In the genomic region with DNA sequence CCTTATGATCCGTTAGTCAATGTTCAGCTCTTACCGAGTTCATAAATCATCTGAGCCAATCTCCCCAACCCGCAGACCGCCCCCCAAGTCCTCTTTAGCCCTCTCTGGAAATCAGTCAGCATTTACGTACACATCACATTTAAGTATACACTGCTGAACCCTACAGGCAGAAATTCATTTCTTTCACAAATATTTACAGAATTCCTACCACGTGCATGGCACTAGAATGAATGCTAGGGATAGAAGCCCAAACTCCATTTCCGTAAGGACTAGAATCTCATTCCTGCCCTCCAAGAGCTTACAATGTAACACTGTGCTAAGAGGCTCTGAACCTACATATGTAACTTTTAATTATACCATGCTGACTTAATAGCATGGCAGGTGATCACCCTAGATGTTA, we compare ENCODE assay signal across 9 cellular contexts. TPM values are rescaled to one million over a fixed set of nuclear protein-coding genes. Genes with fewer than 3 reads are reported as not detected.
DNase-seq lines count a peak whose midpoint lies in the region; ATAC-seq, FAIRE-seq and TF ChIP-seq lines count a peak whose summit lies in the region.
"Had no signal": no experiment of that assay in that cellular context is flagged by ENCODE, and none has a peak within 500 bp of the region (broad histone marks: within the 10 kb centered on the region; RNA-seq: fewer than 3 reads in every experiment).

No MANE protein-coding gene starts in this region.

- ATAC-seq in A549 (peak in 1 of 2 experiments; percentile 1; a peak in 1 of 6 replicates), lower lobe of right lung (no peak), GM21447 (IDR thresholded peaks at IDR 0.05; ENCODE audit: unreplicated experiment) (no peak)

- no peak for TF ChIP-seq POLR2A in A549 (IDR thresholded peaks at IDR 0.05; ENCODE audit: low read length)

- peak in 1 of 2 experiments; percentile 48 for DNase-seq in A549 (ENCODE audit: low read depth in 1 of 2, low spot score in 1 of 2)
- DNase-seq in HCEC 1CT, result peak; percentile 45
- no peak for DNase-seq in ascending aorta (ENCODE audit: low spot score in 2 of 2)
- no peak for DNase-seq in lower lobe of right lung
- no peak for DNase-seq in NCI-H524 (lab: John Stamatoyannopoulos, UW)
- no peak for DNase-seq in NCI-H748 treated with DMSO at 0.1 percent for 48 hours (lab: John Stamatoyannopoulos, UW)
- no peak for DNase-seq in stimulated activated naive CD4-positive, alpha-beta T cell (lab: John Stamatoyannopoulos, UW)
- DNase-seq: SHP77 treated with DMSO at 0.1 percent for 48 hours had no signal

- CTCF ChIA-PET in A549 (lab: Yijun Ruan, JAX), result interaction anchor here (0.6 to 2.0 kb wide), 7 partner anchors 9 to 253 kb away, joined by 3 to 9 read pairs (median 5); no protein-coding TSS in a partner anchor

- H3K4me2 ChIP-seq in A549, result peak overlapping the region; percentile 94

- peak overlapping the region; percentile 64 for H3K4me3 ChIP-seq in A549
- peak overlapping the region; percentile 55 to 78 for H3K4me3 ChIP-seq in ascending aorta
- peak overlapping the region; percentile 89 for H3K4me3 ChIP-seq in lower lobe of right lung

- intact Hi-C loops in ascending aorta (cut with DNase I) (no loop called here), lower lobe of right lung (cut with DNase I) (no loop called here)

- no peak for FAIRE-seq in A549 (lab: Jason Lieb, UNC)

- H3K27me3 ChIP-seq in ascending aorta (no peaks in the 10 kb centered on the region), lower lobe of right lung (ENCODE audit: low read depth) (no peaks in the 10 kb centered on the region)

- POLR2A ChIA-PET in A549 (lab: Yijun Ruan, JAX), result no interaction called here

- WGBS in A549 (ENCODE audit: missing lambda C conversion rate), result 2% methylated on average over 7 of the region's 7 CpGs

- H3K36me3 ChIP-seq in ascending aorta (peaks cover 8 to 16% of the 10 kb centered on the region in 2 donors), lower lobe of right lung (peaks cover 23% of the 10 kb centered on the region)

- TF ChIP-seq CTCF in A549 (IDR thresholded peaks at IDR 0.05), result no peak
- TF ChIP-seq CTCF in ascending aorta (IDR thresholded peaks at IDR 0.05), result no peak
- no peak for TF ChIP-seq CTCF in lower lobe of right lung (IDR thresholded peaks at IDR 0.05)

- no peak for TF ChIP-seq EP300 in A549 (IDR thresholded peaks at IDR 0.05)

- TF ChIP-seq RAD21 in A549 (conservative IDR thresholded peaks at IDR 0.05 in 1 of 2, IDR thresholded peaks at IDR 0.05 in 1 of 2), result no peak

- H3K9me3 ChIP-seq in A549, result no peaks in the 10 kb centered on the region
- no peaks in the 10 kb centered on the region for H3K9me3 ChIP-seq in ascending aorta
- H3K9me3 ChIP-seq in lower lobe of right lung, result no peaks in the 10 kb centered on the region

- H3K4me1 ChIP-seq in A549 (peaks cover 52% of the 10 kb centered on the region), ascending aorta (peaks cover 0 to 53% of the 10 kb centered on the region in 2 donors), lower lobe of right lung (peaks cover 55% of the 10 kb centered on the region)

- H3K27ac ChIP-seq in A549 (peak overlapping the region; percentile 74 to 98), ascending aorta (peak overlapping the region; percentile 91 to 96), lower lobe of right lung (no peak overlapping the region)

TF ChIP-seq in A549, 52 proteins besides CTCF, POLR2A, EP300 and RAD21:
- TF ChIP-seq ESRRA (IDR thresholded peaks at IDR 0.05; ENCODE audit: borderline replicate concordance, low read length), result no peak
- TF ChIP-seq, protein P1, sequence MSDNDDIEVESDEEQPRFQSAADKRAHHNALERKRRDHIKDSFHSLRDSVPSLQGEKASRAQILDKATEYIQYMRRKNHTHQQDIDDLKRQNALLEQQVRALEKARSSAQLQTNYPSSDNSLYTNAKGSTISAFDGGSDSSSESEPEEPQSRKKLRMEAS (IDR thresholded peaks at IDR 0.05), result peak; percentile 57; the same call in 1 of the 2 replicates
TF ChIP-seq in A549: peak in this region for 1.

RNA-seq across cellular contexts. Expression of a gene that starts 1.8 kb away (rescaled TPM):
- 62.6 and 73.0 TPM in 2 replicates for polyA plus RNA-seq in A549 (2011; rRNA removed)
- 32.0 and 35.8 TPM in 2 replicates for polyA plus RNA-seq in A549 (2012; cell fraction: cytosol; rRNA removed)
- polyA plus RNA-seq in A549 (2012; cell fraction: nucleus; rRNA removed), result 36.7 and 48.6 TPM in 2 replicates
- polyA plus RNA-seq in A549 (2017; fragmentation: RNase III; extraction: RNeasy Plus Mini Kit Qiagen cat#74134 plus additional on column Dnase treatment), result 46.7 to 50.4 TPM (median 47.5 TPM) in 3 replicates
- 47.4 and 47.8 TPM in 2 replicates for polyA minus RNA-seq in A549 (2011; rRNA and poly(A)+ RNA removed)
- total RNA-seq in ascending aorta, result 9.2 TPM
- 32.9 TPM for total RNA-seq in lower lobe of right lung

RNA-seq across cellular contexts. Expression of a gene that starts 21.8 kb away (rescaled TPM):
- polyA plus RNA-seq in A549 (2011; rRNA removed), result 0.83 and 1.0 TPM in 2 replicates
- 0.79 and 1.3 TPM in 2 replicates for polyA plus RNA-seq in A549 (2012; cell fraction: cytosol; rRNA removed)
- 1.4 and 1.5 TPM in 2 replicates for polyA plus RNA-seq in A549 (2012; cell fraction: nucleus; rRNA removed)
- 2.6 to 3.4 TPM (median 3.3 TPM) in 3 replicates for polyA plus RNA-seq in A549 (2017; fragmentation: RNase III; extraction: RNeasy Plus Mini Kit Qiagen cat#74134 plus additional on column Dnase treatment)
- 1.2 and 1.8 TPM in 2 replicates for polyA minus RNA-seq in A549 (2011; rRNA and poly(A)+ RNA removed)
- total RNA-seq in ascending aorta, result 86.7 TPM
- 4.6 TPM for total RNA-seq in lower lobe of right lung

RNA-seq across cellular contexts. Expression of a gene that starts 38.3 kb away (rescaled TPM):
- polyA plus RNA-seq in A549 (2011; rRNA removed) (0.06 and 0.16 TPM in 2 replicates), A549 (2017; fragmentation: RNase III; extraction: RNeasy Plus Mini Kit Qiagen cat#74134 plus additional on column Dnase treatment) (0.13 TPM in 1 of 3 replicates, not detected in the others)
- polyA plus RNA-seq in A549 (2012; cell fraction: cytosol; rRNA removed), result 0.05 TPM in 1 of 2 replicates, not detected in the other
- polyA plus RNA-seq in A549 (2012; cell fraction: nucleus; rRNA removed), result not detected in 2 replicates
- 0.54 TPM in 1 of 2 replicates, not detected in the other for polyA minus RNA-seq in A549 (2011; rRNA and poly(A)+ RNA removed)
- total RNA-seq in ascending aorta (not detected), lower lobe of right lung (not detected)

Comparison
In these comparisons a context has a peak if more than half of its experiments do, and no peak if none do; other contexts are left out.
1. RNA of a gene that starts 21.8 kb away (total RNA-seq): 86.7 TPM in ascending aorta (single experiment); 4.6 TPM in lower lobe of right lung (single experiment); every median in the first group is over 10 times any median in the second.
2. Peak in every context shown above with its lines, with median percentiles within 50 percentile points of each other: H3K4me3 ChIP-seq.